In genomic region chr2:231298091-231298490, GRCh38 we compare ENCODE assay signal across 17 cellular contexts.
DNase-seq lines count a peak whose midpoint lies in the region; ATAC-seq and TF ChIP-seq lines count a peak whose summit lies in the region.
"Had no signal": no experiment of that assay in that cellular context is flagged by ENCODE, and none has a peak within 500 bp of the region (broad histone marks: within the 10 kb centered on the region; RNA-seq: fewer than 3 reads in every experiment).

No MANE protein-coding gene starts in this region.

- BruUV-seq in Panc1 (replicated peaks; lab: Mats Ljungman, UMichigan), result no TSS peak
- BruUV-seq in A673 (replicated peaks; lab: Mats Ljungman, UMichigan), result no TSS peak

- no peaks in the 10 kb centered on the region for H3K27me3 Mint-ChIP-seq in stimulated activated memory B cell treated with anti-CD40 and anti-IgM and Interleukin-4, amounts not matched to agents 10 μg/mL and 1 μg/mL and 100 μg/mL, for 72 hours

- TF ChIP-seq CTCF in DOHH2 (IDR thresholded peaks at IDR 0.05; ENCODE audit: low read depth, low read length, poor library complexity, severe bottlenecking) (no peak), Panc1 (IDR thresholded peaks at IDR 0.05) (no peak), esophagus muscularis mucosa (IDR thresholded peaks at IDR 0.05) (no peak), A673 (conservative IDR thresholded peaks at IDR 0.05; ENCODE audit: low read depth, low read length) (no peak)

- H3K27ac ChIP-seq in DOHH2 (ENCODE audit: low read depth, low read length) (peak overlapping the region; percentile 83), Panc1 (ENCODE audit: low read length) (peak overlapping the region; percentile 67; the same call in 1 of the 2 replicates), esophagus muscularis mucosa (replicated peaks in 1 of 4) (no peak overlapping the region), A673 (ENCODE audit: low read depth, low read length, poor library complexity, severe bottlenecking) (no peak overlapping the region)
- H3K27ac ChIP-seq: C4-2B had no signal

- H3K4me2 ChIP-seq in DOHH2 (ENCODE audit: low read length), result peak overlapping the region; percentile 76

- POLR2A ChIA-PET in Panc1 (lab: Charles Lee), result no interaction called here
- POLR2A ChIA-PET in A673 (lab: Charles Lee; ENCODE audit: low non-redundant PET), result no interaction called here

- H3K9me3 ChIP-seq in DOHH2 (ENCODE audit: control insufficient read depth, insufficient read depth, low read length) (no peaks in the 10 kb centered on the region), Panc1 (ENCODE audit: control insufficient read depth, insufficient read depth, low read depth, low read length) (no peaks in the 10 kb centered on the region), esophagus muscularis mucosa (no peaks in the 10 kb centered on the region), A673 (ENCODE audit: low read depth, low read length, poor library complexity, severe bottlenecking) (no peaks in the 10 kb centered on the region)
- H3K9me3 ChIP-seq: BE2C had no signal

- no peaks in the 10 kb centered on the region for H3K9me3 Mint-ChIP-seq in stimulated activated memory B cell treated with anti-CD40 and anti-IgM and Interleukin-4, amounts not matched to agents 10 μg/mL and 1 μg/mL and 100 μg/mL, for 72 hours
- H3K9me3 Mint-ChIP-seq: CD4-positive, alpha-beta memory T cell; HFFc6; IgD-negative memory B cell had no signal

- no peak for TF ChIP-seq EP300 in esophagus muscularis mucosa (IDR thresholded peaks at IDR 0.05)

- H3K27ac Mint-ChIP-seq in stimulated activated memory B cell treated with anti-CD40 and anti-IgM and Interleukin-4, amounts not matched to agents 10 μg/mL and 1 μg/mL and 100 μg/mL, for 72 hours, result peak overlapping the region; percentile 58
- H3K27ac Mint-ChIP-seq: CD4-positive, alpha-beta memory T cell; HFFc6; IgD-negative memory B cell had no signal

- WGBS in esophagus muscularis mucosa, result 95% methylated on average over 8 of the region's 8 CpGs

- H3K27me3 ChIP-seq in DOHH2 (ENCODE audit: control insufficient read depth, low read length), result no peaks in the 10 kb centered on the region
- no peaks in the 10 kb centered on the region for H3K27me3 ChIP-seq in Panc1 (ENCODE audit: control insufficient read depth, insufficient read depth, low read length)
- H3K27me3 ChIP-seq in esophagus muscularis mucosa, result no peaks in the 10 kb centered on the region
- no peaks in the 10 kb centered on the region for H3K27me3 ChIP-seq in A673 (replicated peaks; ENCODE audit: insufficient read depth, low read depth, low read length, poor library complexity)
- H3K27me3 ChIP-seq: BE2C had no signal

- H4K20me1 ChIP-seq in DOHH2 (ENCODE audit: control insufficient read depth, insufficient read depth, low read depth, low read length), result no peaks in the 10 kb centered on the region

- ATAC-seq in Panc1 (no peak), HG03565 (IDR thresholded peaks at IDR 0.05; ENCODE audit: unreplicated experiment) (no peak)
- ATAC-seq in stimulated activated memory B cell treated with anti-CD40 and anti-IgM and Interleukin-4, amounts not matched to agents 10 μg/mL and 1 μg/mL and 100 μg/mL, for 72 hours, result no peak

- no peaks in the 10 kb centered on the region for H3K36me3 Mint-ChIP-seq in stimulated activated memory B cell treated with anti-CD40 and anti-IgM and Interleukin-4, amounts not matched to agents 10 μg/mL and 1 μg/mL and 100 μg/mL, for 72 hours
- H3K36me3 Mint-ChIP-seq: CD4-positive, alpha-beta memory T cell; IgD-negative memory B cell had no signal

- in situ Hi-C loops in Panc1 (cut with HindIII; ENCODE audit: low pct_unique_long_range_greater_than_20kb, low sequenced_read_pairs), result no loop called here

- peaks cover 45% of the 10 kb centered on the region for H3K4me1 Mint-ChIP-seq in stimulated activated memory B cell treated with anti-CD40 and anti-IgM and Interleukin-4, amounts not matched to agents 10 μg/mL and 1 μg/mL and 100 μg/mL, for 72 hours
- H3K4me1 Mint-ChIP-seq: CD4-positive, alpha-beta memory T cell had no signal

- intact Hi-C loops in Panc1 (cut with micrococcal nuclease; ENCODE audit: unreplicated experiment) (no loop called here), esophagus muscularis mucosa (cut with DNase I) (loop anchor here (10.0 kb wide), 1 partner anchor 117 kb away; no protein-coding TSS in a partner anchor), A673 (cut with micrococcal nuclease; ENCODE audit: unreplicated experiment) (loop anchor here (5.0 kb wide), 1 partner anchor 114 kb away; no protein-coding TSS in a partner anchor)

- DNase-seq in Panc1 (ENCODE audit: low read depth, low spot score) (no peak), esophagus muscularis mucosa (ENCODE audit: extremely low spot score) (peak; percentile 19), A673 (ENCODE audit: low spot score) (no peak), iPS-NIHi7 (ENCODE audit: extremely low spot score) (no peak)
- DNase-seq: 8988T; ACHN; BE2C; CD4-positive, alpha-beta memory T cell; DMS79; EL; HCEC 1CT; HFFc6 had no signal

- no peaks in the 10 kb centered on the region for H3K9me2 ChIP-seq in DOHH2 (replicated peaks; ENCODE audit: control insufficient read depth, low read length)

- no peak overlapping the region for H3K4me3 Mint-ChIP-seq in stimulated activated memory B cell treated with anti-CD40 and anti-IgM and Interleukin-4, amounts not matched to agents 10 μg/mL and 1 μg/mL and 100 μg/mL, for 72 hours
- H3K4me3 Mint-ChIP-seq: CD4-positive, alpha-beta memory T cell; HFFc6; IgD-negative memory B cell had no signal

- H3K4me3 ChIP-seq in DOHH2 (ENCODE audit: low read length) (peak overlapping the region; percentile 3; the same call in 1 of the 2 replicates), Panc1 (ENCODE audit: low read depth in 2 of 2, low read length in 2 of 2) (no peak overlapping the region), esophagus muscularis mucosa (no peak overlapping the region), A673 (ENCODE audit: low read depth, low read length, poor library complexity, severe bottlenecking) (no peak overlapping the region)

- no peaks in the 10 kb centered on the region for H3K79me2 ChIP-seq in DOHH2 (ENCODE audit: control insufficient read depth, low read length)

- CTCF ChIA-PET in Panc1 (lab: Charles Lee) (interaction anchor here (0.9 kb wide), 1 partner anchor 114 kb away, joined by 3 read pairs; no protein-coding TSS in a partner anchor), A673 (lab: Charles Lee) (interaction anchor here (0.6 kb wide), 1 partner anchor 79 kb away, joined by 3 read pairs; no protein-coding TSS in a partner anchor)

- TF ChIP-seq POLR2A in esophagus muscularis mucosa (IDR thresholded peaks at IDR 0.05; ENCODE audit: low read depth), result no peak

- H3K4me1 ChIP-seq in DOHH2 (ENCODE audit: control insufficient read depth, low read length) (peaks cover 83% of the 10 kb centered on the region), Panc1 (ENCODE audit: control insufficient read depth, insufficient read depth, low read length) (peaks cover 15% of the 10 kb centered on the region), esophagus muscularis mucosa (peaks cover 0 to 14% (median 5%) of the 10 kb centered on the region in 4 donors), A673 (ENCODE audit: insufficient read depth, low read length, poor library complexity, severe bottlenecking) (no peaks in the 10 kb centered on the region)

- H3K36me3 ChIP-seq in DOHH2 (ENCODE audit: control insufficient read depth, low read length) (no peaks in the 10 kb centered on the region), Panc1 (ENCODE audit: control insufficient read depth, insufficient read depth, low read length) (no peaks in the 10 kb centered on the region), esophagus muscularis mucosa (peaks cover 0 to 78% (median 46%) of the 10 kb centered on the region in 4 donors), A673 (ENCODE audit: insufficient read depth, low read length, poor library complexity, severe bottlenecking) (no peaks in the 10 kb centered on the region)

- peaks cover 35% of the 10 kb centered on the region for H3F3A ChIP-seq in DOHH2 (ENCODE audit: control insufficient read depth, insufficient read depth)

Comparison
In these comparisons a context has a peak if more than half of its experiments do, and no peak if none do; other contexts are left out.
1. H3K27ac ChIP-seq: peak in DOHH2 (single experiment) and Panc1 (single experiment); none in esophagus muscularis mucosa (0 of 4) and A673 (single experiment).